Comparison of ENCODE assay signal across 8 cellular contexts in the genomic region with DNA sequence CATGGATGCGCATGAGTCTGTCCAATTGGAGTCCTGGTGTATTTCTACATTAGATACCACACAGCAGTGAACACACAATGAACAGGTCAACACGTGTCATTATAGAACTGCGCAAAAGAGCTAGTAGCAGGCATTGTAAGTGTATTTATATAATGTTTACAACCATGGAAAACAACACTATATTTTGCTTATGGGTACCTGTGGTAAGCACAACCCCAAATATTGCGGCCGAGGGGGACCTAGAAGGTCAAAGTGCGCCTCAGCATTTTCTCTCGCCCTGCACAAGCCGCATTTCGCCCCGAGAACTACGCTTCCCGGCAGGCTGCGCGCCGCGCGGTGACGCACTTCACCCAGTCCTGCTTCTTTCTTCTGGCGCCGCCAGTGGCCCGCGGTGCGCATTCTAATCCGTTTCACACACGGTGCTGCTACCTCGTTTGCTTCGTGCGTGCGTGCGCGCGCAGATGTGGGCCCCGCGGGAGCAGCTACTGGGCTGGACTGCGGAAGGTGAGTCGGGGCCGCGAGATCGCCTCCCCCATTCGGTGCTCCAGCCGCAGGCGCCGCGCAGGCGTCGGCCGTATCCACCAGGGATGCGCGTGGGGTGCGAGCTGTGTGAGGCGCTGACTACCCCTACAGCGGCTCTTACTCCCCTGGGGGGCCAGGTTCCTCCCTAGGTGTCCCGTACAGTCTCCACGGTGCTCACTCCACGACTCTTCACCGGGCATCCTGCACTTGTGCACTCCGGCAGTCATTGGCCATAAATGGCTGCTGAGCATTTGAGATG. TPM values are rescaled to one million over a fixed set of nuclear protein-coding genes. Genes with fewer than 3 reads are reported as not detected.
DNase-seq lines count a peak whose midpoint lies in the region; ATAC-seq and TF ChIP-seq lines count a peak whose summit lies in the region.

Gene ZNF589 (plus strand): TSS at position 394 of the 781 bp plus-strand sequence. CDS start 68 bp downstream, at position 462.

- H3K9me3 ChIP-seq in right cardiac atrium (ENCODE audit: control insufficient read depth, low read length) = no peaks in the 10 kb centered on the region

- H3K27ac ChIP-seq in angular gyrus (ENCODE audit: low read depth, low read length) (peak within 1 kb of the TSS; percentile 76), right cardiac atrium (ENCODE audit: low read length) (peak within 1 kb of the TSS; percentile 89)

- H3K27me3 Mint-ChIP-seq in T-helper 1 cell treated with Interleukin-12 subunit alpha and Interleukin-12 subunit beta and Interleukin-4 antibody, amounts not matched to agents 30 μg/mL and 1 μg/mL, for 36 hours (ENCODE audit: low read depth) = no peaks in the 10 kb centered on the region

- peak; percentile 84 for ATAC-seq in HG02870 (IDR thresholded peaks at IDR 0.05; ENCODE audit: unreplicated experiment)
- ATAC-seq in right cardiac atrium = peak; percentile 96

- H3K4me3 Mint-ChIP-seq in T-helper 1 cell treated with Interleukin-12 subunit alpha and Interleukin-12 subunit beta and Interleukin-4 antibody, amounts not matched to agents 30 μg/mL and 1 μg/mL, for 36 hours = peak within 1 kb of the TSS; percentile 89

- intact Hi-C loops in right cardiac atrium (cut with DNase I) = no loop called here

- in situ Hi-C loops in GM13977 (cut with MboI; ENCODE audit: low pct_unique_long_range_greater_than_20kb, low sequenced_read_pairs, unreplicated experiment) = no loop called here

- peak within 1 kb of the TSS; percentile 56 for H3K4me3 ChIP-seq in right cardiac atrium (ENCODE audit: low read length)

- peaks cover 5% of the 10 kb centered on the region for H3K4me1 ChIP-seq in right cardiac atrium (ENCODE audit: control insufficient read depth, insufficient read depth, low read length)

- peaks cover 4% of the 10 kb centered on the region for H3K36me3 Mint-ChIP-seq in T-helper 1 cell treated with Interleukin-12 subunit alpha and Interleukin-12 subunit beta and Interleukin-4 antibody, amounts not matched to agents 30 μg/mL and 1 μg/mL, for 36 hours (ENCODE audit: low read depth)

- peak within 1 kb of the TSS; percentile 92 for H3K27ac Mint-ChIP-seq in T-helper 1 cell treated with Interleukin-12 subunit alpha and Interleukin-12 subunit beta and Interleukin-4 antibody, amounts not matched to agents 30 μg/mL and 1 μg/mL, for 36 hours

- 4% methylated on average over 57 of the region's 57 CpGs for WGBS in right cardiac atrium

- no peaks in the 10 kb centered on the region for H3K27me3 ChIP-seq in right cardiac atrium (ENCODE audit: control insufficient read depth, insufficient read depth)

- DNase-seq in GM13977 (ENCODE audit: low spot score) (peak; percentile 94), NCI-H146 (lab: John Stamatoyannopoulos, UW) (peak; percentile 93), right cardiac atrium (peak; percentile 93 to 97 (median 94)), renal cortical epithelial cell (ENCODE audit: low read depth) (peak; percentile 80), cortex of kidney (lab: John Stamatoyannopoulos, UW) (no peak)

- peak; percentile 55 for TF ChIP-seq CTCF in GM13977 (IDR thresholded peaks at IDR 0.05; ENCODE audit: extremely low read depth, insufficient read depth, missing control alignments)

- H3K4me1 Mint-ChIP-seq in T-helper 1 cell treated with Interleukin-12 subunit alpha and Interleukin-12 subunit beta and Interleukin-4 antibody, amounts not matched to agents 30 μg/mL and 1 μg/mL, for 36 hours (ENCODE audit: low read depth) = peaks cover 14% of the 10 kb centered on the region

- H3K9me3 Mint-ChIP-seq in T-helper 1 cell treated with Interleukin-12 subunit alpha and Interleukin-12 subunit beta and Interleukin-4 antibody, amounts not matched to agents 30 μg/mL and 1 μg/mL, for 36 hours = no peaks in the 10 kb centered on the region

RNA-seq across cellular contexts. Expression of gene ZNF589, which starts in this region (rescaled TPM):
- 10 to 100 TPM; 11.4 to 18.5 (median 15.0) TPM for total RNA-seq in right cardiac atrium
- polyA plus RNA-seq in right cardiac atrium = 5.6 TPM
- total RNA-seq in renal cortical epithelial cell = 2.3 and 6.6 TPM in 2 replicates
